Comparison of ENCODE assay signal across 8 cellular contexts in genomic region chr19:20078696-20079095, GRCh38.
DNase-seq lines count a peak whose midpoint lies in the region; ATAC-seq, FAIRE-seq and TF ChIP-seq lines count a peak whose summit lies in the region.

No MANE protein-coding gene starts in this region.

- peak; percentile 14 for DNase-seq in AG20443 (ENCODE audit: low spot score)
- DNase-seq in HK-2 (ENCODE audit: unreplicated experiment) = peak; percentile 39
- peak; percentile 24 for DNase-seq in astrocyte of the spinal cord (ENCODE audit: low read depth, low spot score)
- peak; percentile 72 for DNase-seq in iris pigment epithelial cell (ENCODE audit: low read depth)
- peak; percentile 37 for DNase-seq in stimulated activated CD4-positive, alpha-beta T cell treated with anti-CD3 and anti-CD28 coated beads, Interleukin-15, amount 100 ng/mL, for 24 hours
- DNase-seq in GM19239 (ENCODE audit: insufficient read length, low spot score) = no peak

- peak overlapping the region; percentile 57 for H3K4me3 ChIP-seq in astrocyte of the spinal cord (ENCODE audit: low read depth, low read length)

- no peak for FAIRE-seq in GM19239 (lab: Jason Lieb, UNC)

- no peak for TF ChIP-seq CTCF in astrocyte of the spinal cord (IDR thresholded peaks at IDR 0.05; ENCODE audit: low read depth, low read length)

- ATAC-seq in GM21526 (IDR thresholded peaks at IDR 0.05; ENCODE audit: low FRiP score, unreplicated experiment) = no peak
- ATAC-seq in HG02759 (IDR thresholded peaks at IDR 0.05; ENCODE audit: unreplicated experiment) = no peak

- in situ Hi-C loops in astrocyte of the spinal cord (cut with HindIII; ENCODE audit: low sequenced_read_pairs) = no loop called here
